Comparison of ENCODE assay signal across 1 cellular context in the genomic region with DNA sequence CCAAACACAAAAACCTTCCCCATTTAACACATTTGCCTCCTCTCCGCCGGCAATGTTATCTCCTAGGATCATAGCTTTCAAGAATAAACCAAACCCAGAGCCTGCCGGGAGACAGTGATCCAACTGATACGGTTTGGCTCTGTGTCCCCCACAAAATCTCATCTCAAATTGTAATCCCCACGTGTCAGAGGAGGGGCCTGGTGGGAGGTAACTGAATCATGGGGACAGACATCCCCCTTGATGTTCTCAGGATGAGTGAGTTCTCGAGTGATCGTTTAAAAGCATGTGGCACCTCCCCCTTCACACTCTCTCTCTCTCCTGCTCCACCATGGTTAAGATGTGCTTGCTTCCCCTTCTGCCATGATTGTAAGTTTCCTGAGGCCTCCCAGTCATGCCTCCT.
TF ChIP-seq lines count a peak whose summit lies in the region.

No MANE protein-coding gene starts in this region.

TF ChIP-seq in A549, 52 proteins besides CTCF, POLR2A, EP300 and RAD21 (continued from another document):
- TF ChIP-seq KDM1A (IDR thresholded peaks at IDR 0.05; ENCODE audit: low read depth) (no peak), RFX5 (IDR thresholded peaks at IDR 0.05) (no peak), ZC3H11A (IDR thresholded peaks at IDR 0.05) (no peak), RARB (CRISPR knock-in tag; IDR thresholded peaks at IDR 0.05) (no peak), EHMT2 (IDR thresholded peaks at IDR 0.05; ENCODE audit: low read depth) (no peak), CBX2 (IDR thresholded peaks at IDR 0.05; ENCODE audit: borderline replicate concordance, low read depth) (no peak), CHD4 (IDR thresholded peaks at IDR 0.05; ENCODE audit: borderline replicate concordance) (no peak), SMC3 (IDR thresholded peaks at IDR 0.05) (no peak)
- TF ChIP-seq, protein P1, sequence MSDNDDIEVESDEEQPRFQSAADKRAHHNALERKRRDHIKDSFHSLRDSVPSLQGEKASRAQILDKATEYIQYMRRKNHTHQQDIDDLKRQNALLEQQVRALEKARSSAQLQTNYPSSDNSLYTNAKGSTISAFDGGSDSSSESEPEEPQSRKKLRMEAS (IDR thresholded peaks at IDR 0.05), result no peak
- TF ChIP-seq, protein P2, sequence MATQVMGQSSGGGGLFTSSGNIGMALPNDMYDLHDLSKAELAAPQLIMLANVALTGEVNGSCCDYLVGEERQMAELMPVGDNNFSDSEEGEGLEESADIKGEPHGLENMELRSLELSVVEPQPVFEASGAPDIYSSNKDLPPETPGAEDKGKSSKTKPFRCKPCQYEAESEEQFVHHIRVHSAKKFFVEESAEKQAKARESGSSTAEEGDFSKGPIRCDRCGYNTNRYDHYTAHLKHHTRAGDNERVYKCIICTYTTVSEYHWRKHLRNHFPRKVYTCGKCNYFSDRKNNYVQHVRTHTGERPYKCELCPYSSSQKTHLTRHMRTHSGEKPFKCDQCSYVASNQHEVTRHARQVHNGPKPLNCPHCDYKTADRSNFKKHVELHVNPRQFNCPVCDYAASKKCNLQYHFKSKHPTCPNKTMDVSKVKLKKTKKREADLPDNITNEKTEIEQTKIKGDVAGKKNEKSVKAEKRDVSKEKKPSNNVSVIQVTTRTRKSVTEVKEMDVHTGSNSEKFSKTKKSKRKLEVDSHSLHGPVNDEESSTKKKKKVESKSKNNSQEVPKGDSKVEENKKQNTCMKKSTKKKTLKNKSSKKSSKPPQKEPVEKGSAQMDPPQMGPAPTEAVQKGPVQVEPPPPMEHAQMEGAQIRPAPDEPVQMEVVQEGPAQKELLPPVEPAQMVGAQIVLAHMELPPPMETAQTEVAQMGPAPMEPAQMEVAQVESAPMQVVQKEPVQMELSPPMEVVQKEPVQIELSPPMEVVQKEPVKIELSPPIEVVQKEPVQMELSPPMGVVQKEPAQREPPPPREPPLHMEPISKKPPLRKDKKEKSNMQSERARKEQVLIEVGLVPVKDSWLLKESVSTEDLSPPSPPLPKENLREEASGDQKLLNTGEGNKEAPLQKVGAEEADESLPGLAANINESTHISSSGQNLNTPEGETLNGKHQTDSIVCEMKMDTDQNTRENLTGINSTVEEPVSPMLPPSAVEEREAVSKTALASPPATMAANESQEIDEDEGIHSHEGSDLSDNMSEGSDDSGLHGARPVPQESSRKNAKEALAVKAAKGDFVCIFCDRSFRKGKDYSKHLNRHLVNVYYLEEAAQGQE (IDR thresholded peaks at IDR 0.05), result no peak
TF ChIP-seq in A549: peak in this region for 0.
